In the genomic region with DNA sequence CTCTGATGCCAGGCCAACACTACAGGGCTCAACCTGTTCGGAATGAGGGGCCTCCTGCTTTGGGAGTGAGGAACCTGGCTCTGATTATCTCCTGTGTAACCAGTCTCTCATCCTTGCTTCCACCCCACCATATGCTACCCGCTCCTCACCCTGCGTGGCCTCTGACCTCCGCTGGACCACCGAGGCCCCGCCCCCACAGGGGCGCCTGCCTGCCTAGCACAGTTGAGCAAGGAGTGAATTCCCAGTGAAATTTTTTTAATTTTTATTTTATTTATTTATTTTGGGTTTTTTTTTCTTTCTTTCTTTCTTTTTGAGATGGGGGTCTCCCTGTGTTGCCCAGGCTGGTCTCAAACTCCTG, we compare ENCODE assay signal across 10 cellular contexts. TPM values are rescaled to one million over a fixed set of nuclear protein-coding genes. Genes with fewer than 3 reads are reported as not detected.
DNase-seq lines count a peak whose midpoint lies in the region; ATAC-seq and TF ChIP-seq lines count a peak whose summit lies in the region.
"Had no signal": no experiment of that assay in that cellular context is flagged by ENCODE, and none has a peak within 500 bp of the region (broad histone marks: within the 10 kb centered on the region; RNA-seq: fewer than 3 reads in every experiment).

No MANE protein-coding gene starts in this region.

- H3F3A ChIP-seq in PC-9 (ENCODE audit: insufficient read depth, low read depth): peaks cover 12% of the 10 kb centered on the region

- H3K4me1 ChIP-seq in DND-41 (ENCODE audit: insufficient read depth, low read length): peaks cover 28% of the 10 kb centered on the region
- peaks cover 46% of the 10 kb centered on the region for H3K4me1 ChIP-seq in PC-9 (replicated peaks; ENCODE audit: insufficient read depth)
- peaks cover 34% of the 10 kb centered on the region for H3K4me1 ChIP-seq in effector memory CD4-positive, alpha-beta T cell (ENCODE audit: control insufficient read depth, insufficient read depth, low read length, poor library complexity, severe bottlenecking)
- H3K4me1 ChIP-seq in prostate gland (replicated peaks): peaks cover 26% of the 10 kb centered on the region

- no peaks in the 10 kb centered on the region for H3K9me3 ChIP-seq in DND-41 (ENCODE audit: insufficient read depth, low read length, severe bottlenecking)
- H3K9me3 ChIP-seq in PC-9 (ENCODE audit: insufficient read depth, low read depth): no peaks in the 10 kb centered on the region
- H3K9me3 ChIP-seq in effector memory CD4-positive, alpha-beta T cell (ENCODE audit: control insufficient read depth, low read length): no peaks in the 10 kb centered on the region
- no peaks in the 10 kb centered on the region for H3K9me3 ChIP-seq in prostate gland
- H3K9me3 ChIP-seq: neutrophil had no signal

- in situ Hi-C loops in KBM-7 (cut with MboI; ENCODE audit: low pct_unique_long_range_greater_than_20kb, low sequenced_read_pairs): no loop called here

- no peak for TF ChIP-seq POLR2A in prostate gland (IDR thresholded peaks at IDR 0.05)

- no TSS peak for BruUV-seq in PC-9 (replicated peaks; lab: Mats Ljungman, UMichigan)

- H3K79me2 ChIP-seq in DND-41 (ENCODE audit: insufficient read depth, low read length) (peaks cover 44% of the 10 kb centered on the region), PC-9 (ENCODE audit: low read depth) (peaks cover 25% of the 10 kb centered on the region)

- no peak for DNase-seq in DND-41
- DNase-seq in PC-9: no peak
- DNase-seq in effector memory CD4-positive, alpha-beta T cell: no peak
- no peak for DNase-seq in prostate gland (ENCODE audit: low spot score)
- DNase-seq in KBM-7: no peak
- DNase-seq in HuH-7 (ENCODE audit: low spot score): no peak
- DNase-seq: NCI-H146 had no signal

- intact Hi-C loops in PC-9 (cut with micrococcal nuclease; ENCODE audit: unreplicated experiment) (loop anchor here (5.0 kb wide), 1 partner anchor 110 kb away; no protein-coding TSS in a partner anchor), prostate gland (cut with DNase I) (loop anchor here (5.0 kb wide), 2 partner anchors 35 to 115 kb away; partner anchors contain the start of gene NADK)

- H3K9ac ChIP-seq in DND-41 (ENCODE audit: low read depth, low read length): peak overlapping the region; percentile 95

- H3K36me3 ChIP-seq in DND-41 (ENCODE audit: insufficient read depth, low read length) (no peaks in the 10 kb centered on the region), PC-9 (ENCODE audit: low read depth) (no peaks in the 10 kb centered on the region), prostate gland (no peaks in the 10 kb centered on the region)
- no peaks in the 10 kb centered on the region for H3K36me3 ChIP-seq in effector memory CD4-positive, alpha-beta T cell (ENCODE audit: control insufficient read depth, insufficient read depth, low read length)
- H3K36me3 ChIP-seq: neutrophil had no signal

- H3K9me2 ChIP-seq in PC-9 (ENCODE audit: insufficient read depth): no peaks in the 10 kb centered on the region

- POLR2A ChIA-PET in PC-9 (lab: Charles Lee; ENCODE audit: unreplicated experiment): no interaction called here

- H4K20me1 ChIP-seq in DND-41 (ENCODE audit: insufficient read depth, low read length) (peaks cover 23% of the 10 kb centered on the region), PC-9 (ENCODE audit: insufficient read depth) (peaks cover 22% of the 10 kb centered on the region)

- H3K4me2 ChIP-seq in DND-41 (ENCODE audit: insufficient read depth, low read length) (peak overlapping the region; percentile 85), PC-9 (peak overlapping the region; percentile 91; the same call in 1 of the 2 replicates)

- CTCF ChIA-PET in PC-9 (lab: Charles Lee): no interaction called here

- H3K27ac ChIP-seq in DND-41 (ENCODE audit: low read length): no peak overlapping the region
- no peak overlapping the region for H3K27ac ChIP-seq in PC-9
- H3K27ac ChIP-seq in effector memory CD4-positive, alpha-beta T cell (ENCODE audit: insufficient read depth, low read length, poor library complexity, severe bottlenecking): peak overlapping the region; percentile 93
- peak overlapping the region; percentile 95 to 96 for H3K27ac ChIP-seq in prostate gland

- no peaks in the 10 kb centered on the region for H3K27me3 ChIP-seq in DND-41 (ENCODE audit: insufficient read depth, low read length, poor library complexity)
- no peaks in the 10 kb centered on the region for H3K27me3 ChIP-seq in PC-9 (ENCODE audit: insufficient read depth, low read depth)
- H3K27me3 ChIP-seq in effector memory CD4-positive, alpha-beta T cell (replicated peaks; ENCODE audit: control insufficient read depth, insufficient read depth, low read length, poor library complexity, severe bottlenecking): no peaks in the 10 kb centered on the region
- no peaks in the 10 kb centered on the region for H3K27me3 ChIP-seq in prostate gland (replicated peaks; ENCODE audit: insufficient read depth)

- 39% methylated on average over 7 of the region's 7 CpGs for WGBS in prostate gland

- ATAC-seq in DND-41 (ENCODE audit: insufficient read depth, low read depth): no peak
- no peak for ATAC-seq in GM19324 (IDR thresholded peaks at IDR 0.05; ENCODE audit: low FRiP score, unreplicated experiment)
- ATAC-seq in GM18511 (IDR thresholded peaks at IDR 0.05; ENCODE audit: unreplicated experiment): no peak

- TF ChIP-seq CTCF in DND-41 (IDR thresholded peaks at IDR 0.05; ENCODE audit: borderline replicate concordance, extremely low read depth, low read length, poor library complexity, severe bottlenecking) (no peak), PC-9 (conservative IDR thresholded peaks at IDR 0.05) (no peak), prostate gland (IDR thresholded peaks at IDR 0.05) (no peak)

- H3K4me3 ChIP-seq in DND-41 (ENCODE audit: low read depth in 1 of 2, low read length in 2 of 2) (no peak overlapping the region; a peak in 1 of 4 replicates), PC-9 (no peak overlapping the region), prostate gland (peak overlapping the region in 1 of 2 donors; percentile 84)
- peak overlapping the region; percentile 60 for H3K4me3 ChIP-seq in effector memory CD4-positive, alpha-beta T cell (ENCODE audit: insufficient read depth, low read depth, low read length, poor library complexity, severe bottlenecking)

- H2AFZ ChIP-seq in DND-41 (ENCODE audit: low read depth, low read length) (no peak overlapping the region), PC-9 (no peak overlapping the region)

RNA-seq across cellular contexts. Expression of gene GNB1, which starts 1.9 kb away (rescaled TPM):
- total RNA-seq in PC-9 (2021) (257 and 286 TPM in 2 replicates), prostate gland (100 to 1,000 TPM; 163 to 233 TPM)

RNA-seq across cellular contexts. Expression of gene CALML6, which starts 22.3 kb away (rescaled TPM):
- total RNA-seq in PC-9 (2021) (2.1 and 3.9 TPM in 2 replicates), prostate gland (under 1 TPM; 0.18 to 0.28 TPM)

RNA-seq across cellular contexts. Expression of gene TMEM52, which starts 26.3 kb away (rescaled TPM):
- total RNA-seq in PC-9 (2021) (7.4 and 8.5 TPM in 2 replicates), prostate gland (10 to 100 TPM in 1 of 2 donors, 1 to 10 TPM in 1; 7.8 to 43.3 TPM)

Comparison
In these comparisons a context has a peak if more than half of its experiments do, and no peak if none do; other contexts are left out.
1. H3K27ac ChIP-seq: peak in effector memory CD4-positive, alpha-beta T cell (single experiment) and prostate gland (2 of 2); none in DND-41 (single experiment) and PC-9 (single experiment).